ENCODE assay signal across 15 cellular contexts in genomic region chr14:61934385-61934784, GRCh38.
DNase-seq lines count a peak whose midpoint lies in the region; TF ChIP-seq lines count a peak whose summit lies in the region.
"Had no signal": no experiment of that assay in that cellular context is flagged by ENCODE, and none has a peak within 500 bp of the region (broad histone marks: within the 10 kb centered on the region; RNA-seq: fewer than 3 reads in every experiment).

No MANE protein-coding gene starts in this region.

- no peaks in the 10 kb centered on the region for H3K27me3 ChIP-seq in mammary epithelial cell (ENCODE audit: insufficient read depth, low read length)

- CTCF ChIA-PET in activated CD4-positive, alpha-beta T cell treated with anti-CD3 and anti-CD28 coated beads, Interleukin-2, amount 10 ng/mL, durations not matched to agents 7 days and 5 days (lab: Charles Lee) = no interaction called here
- CTCF ChIA-PET in mammary epithelial cell (lab: Charles Lee; ENCODE audit: low non-redundant PET) = no interaction called here

- peaks cover 30% of the 10 kb centered on the region for H3K27me3 Mint-ChIP-seq in activated CD4-positive, alpha-beta T cell treated with anti-CD3 and anti-CD28 coated beads, Interleukin-2, amount 10 ng/mL, durations not matched to agents 7 days and 5 days

- no peak overlapping the region for H3K4me3 Mint-ChIP-seq in activated CD4-positive, alpha-beta T cell treated with anti-CD3 and anti-CD28 coated beads, Interleukin-2, amount 10 ng/mL, durations not matched to agents 7 days and 5 days
- H3K4me3 Mint-ChIP-seq: activated naive CD8-positive, alpha-beta T cell treated with anti-CD3 and anti-CD28 coated beads, Interleukin-2, amount 10 ng/mL, durations not matched to agents 7 days and 5 days had no signal

- in situ Hi-C loops in mammary epithelial cell (cut with MboI; ENCODE audit: low sequenced_read_pairs in 2 of 2) = no loop called here

- H3K9ac ChIP-seq in mammary epithelial cell (ENCODE audit: insufficient read depth, low read length) = no peak overlapping the region

- H4K20me1 ChIP-seq in mammary epithelial cell (ENCODE audit: insufficient read depth, low read length) = no peaks in the 10 kb centered on the region

- H3K79me2 ChIP-seq in mammary epithelial cell (ENCODE audit: insufficient read depth, low read length) = no peaks in the 10 kb centered on the region

- intact Hi-C loops in mammary epithelial cell (cut with micrococcal nuclease) = no loop called here

- H3K27ac Mint-ChIP-seq in activated CD4-positive, alpha-beta T cell treated with anti-CD3 and anti-CD28 coated beads, Interleukin-2, amount 10 ng/mL, durations not matched to agents 7 days and 5 days = no peak overlapping the region
- H3K27ac Mint-ChIP-seq: activated naive CD8-positive, alpha-beta T cell treated with anti-CD3 and anti-CD28 coated beads, Interleukin-2, amount 10 ng/mL, durations not matched to agents 7 days and 5 days had no signal

- no peaks in the 10 kb centered on the region for H3K36me3 Mint-ChIP-seq in activated CD4-positive, alpha-beta T cell treated with anti-CD3 and anti-CD28 coated beads, Interleukin-2, amount 10 ng/mL, durations not matched to agents 7 days and 5 days (ENCODE audit: low read depth)
- H3K36me3 Mint-ChIP-seq: activated naive CD8-positive, alpha-beta T cell treated with anti-CD3 and anti-CD28 coated beads, Interleukin-2, amount 10 ng/mL, durations not matched to agents 7 days and 5 days had no signal

- TF ChIP-seq CTCF in mammary epithelial cell (conservative IDR thresholded peaks at IDR 0.05 in 1 of 2, IDR thresholded peaks at IDR 0.05 in 1 of 2; ENCODE audit: extremely low read depth in 1 of 2, insufficient read depth in 1 of 2, low read depth in 1 of 2, low read length in 2 of 2) = no peak

- WGBS in mammary epithelial cell (ENCODE audit: low coverage, missing lambda C conversion rate) = 6% methylated on average over 3 of the region's 3 CpGs

- POLR2A ChIA-PET in activated CD4-positive, alpha-beta T cell treated with anti-CD3 and anti-CD28 coated beads, Interleukin-2, amount 10 ng/mL, durations not matched to agents 7 days and 5 days (lab: Charles Lee) = no interaction called here

- H3K4me3 ChIP-seq in mammary epithelial cell (replicated peaks in 1 of 3; ENCODE audit: insufficient read depth in 1 of 3, low read depth in 2 of 3, low read length in 3 of 3) = no peak overlapping the region
- H3K4me3 ChIP-seq: A549, heart left ventricle, left ventricle myocardium inferior, upper lobe of right lung had no signal

- H3K4me2 ChIP-seq in mammary epithelial cell (ENCODE audit: insufficient read depth, low read depth, low read length) = peak overlapping the region; percentile 25
- H3K4me2 ChIP-seq: A549 had no signal

- H3K27ac ChIP-seq in mammary epithelial cell (ENCODE audit: insufficient read depth, low read depth, low read length) = no peak overlapping the region
- H3K27ac ChIP-seq: A549, heart left ventricle, left ventricle myocardium inferior, upper lobe of right lung had no signal

- no peaks in the 10 kb centered on the region for H3K4me1 Mint-ChIP-seq in activated CD4-positive, alpha-beta T cell treated with anti-CD3 and anti-CD28 coated beads, Interleukin-2, amount 10 ng/mL, durations not matched to agents 7 days and 5 days
- H3K4me1 Mint-ChIP-seq: activated naive CD8-positive, alpha-beta T cell treated with anti-CD3 and anti-CD28 coated beads, Interleukin-2, amount 10 ng/mL, durations not matched to agents 7 days and 5 days had no signal

- H3K4me1 ChIP-seq in mammary epithelial cell (ENCODE audit: insufficient read depth, low read length) = peaks cover 9% of the 10 kb centered on the region
- H3K4me1 ChIP-seq: A549, heart left ventricle, left ventricle myocardium inferior, upper lobe of right lung had no signal

- no peaks in the 10 kb centered on the region for H3K36me3 ChIP-seq in mammary epithelial cell (ENCODE audit: insufficient read depth, low read length)
- H3K36me3 ChIP-seq: heart left ventricle, left ventricle myocardium inferior, upper lobe of right lung had no signal

- H3K9me3 ChIP-seq in mammary epithelial cell (replicated peaks; ENCODE audit: insufficient read depth, low read length) = no peaks in the 10 kb centered on the region
- H3K9me3 ChIP-seq: A549, heart left ventricle, left ventricle myocardium inferior, upper lobe of right lung had no signal

- H2AFZ ChIP-seq in mammary epithelial cell (ENCODE audit: low read depth, low read length) = no peak overlapping the region

- no TSS peak for BruUV-seq in mammary epithelial cell (replicated peaks; lab: Mats Ljungman, UMichigan)

- dilution Hi-C loops in mammary epithelial cell (cut with HindIII; ENCODE audit: low sequenced_read_pairs) = no loop called here

- DNase-seq in activated CD4-positive, alpha-beta T cell treated with anti-CD3 and anti-CD28 coated beads for 48 hours = peak; percentile 8
- DNase-seq in activated CD4-positive, alpha-beta T cell treated with anti-CD3 and anti-CD28 coated beads, Interleukin-2, amount 10 ng/mL, durations not matched to agents 7 days and 5 days = no peak
- peak; percentile 99 for DNase-seq in HT1080 (ENCODE audit: low read depth)
- DNase-seq in mammary epithelial cell = peak; percentile 93
- DNase-seq in non-pigmented ciliary epithelial cell (ENCODE audit: low read depth) = peak; percentile 88
- DNase-seq in HK-2 (ENCODE audit: unreplicated experiment) = no peak
- DNase-seq in NCI-H1417 treated with DMSO at 0.1 percent for 48 hours (lab: John Stamatoyannopoulos, UW) = no peak
- no peak for DNase-seq in GOT3 (lab: John Stamatoyannopoulos, UW)
- DNase-seq: activated naive CD8-positive, alpha-beta T cell treated with anti-CD3 and anti-CD28 coated beads, Interleukin-2, amount 10 ng/mL, durations not matched to agents 7 days and 5 days; DMS79; heart left ventricle; KG1; left ventricle myocardium inferior; upper lobe of right lung had no signal

- H3K9me3 Mint-ChIP-seq in activated CD4-positive, alpha-beta T cell treated with anti-CD3 and anti-CD28 coated beads, Interleukin-2, amount 10 ng/mL, durations not matched to agents 7 days and 5 days = no peaks in the 10 kb centered on the region
- H3K9me3 Mint-ChIP-seq: activated naive CD8-positive, alpha-beta T cell treated with anti-CD3 and anti-CD28 coated beads, Interleukin-2, amount 10 ng/mL, durations not matched to agents 7 days and 5 days had no signal

Comparison
In these comparisons a context has a peak if more than half of its experiments do, and no peak if none do; other contexts are left out.
1. DNase-seq: peak in activated CD4-positive, alpha-beta T cell treated with anti-CD3 and anti-CD28 coated beads for 48 hours (single experiment), HT1080 (single experiment), mammary epithelial cell (single experiment) and non-pigmented ciliary epithelial cell (single experiment); none in activated CD4-positive, alpha-beta T cell treated with anti-CD3 and anti-CD28 coated beads, Interleukin-2, amount 10 ng/mL, durations not matched to agents 7 days and 5 days (single experiment), HK-2 (single experiment), NCI-H1417 treated with DMSO at 0.1 percent for 48 hours (single experiment) and GOT3 (single experiment).